Comparison of ENCODE assay signal across 8 cellular contexts in genomic region chr15:34588046-34588674, GRCh38. TPM values are rescaled to one million over a fixed set of nuclear protein-coding genes. Genes with fewer than 3 reads are reported as not detected.
A peak's percentile ranks its signal among the peaks of the same experiment; 100 is the strongest.
DNase-seq lines count a peak whose midpoint lies in the region; ATAC-seq, FAIRE-seq and TF ChIP-seq lines count a peak whose summit lies in the region.

No MANE protein-coding gene starts in this region.

- DNase-seq in RWPE1 (ENCODE audit: low spot score) = peak; percentile 67
- peak; percentile 83 for DNase-seq in activated naive CD4-positive, alpha-beta T cell treated with anti-CD3 and anti-CD28 coated beads for 36 hours
- DNase-seq in frontal cortex (ENCODE audit: low spot score in 2 of 2) = peak; percentile 50 to 55
- DNase-seq in ovary = peak; percentile 63 to 81 (median 69)

- intact Hi-C loops in activated naive CD4-positive, alpha-beta T cell treated with anti-CD3 and anti-CD28 coated beads for 36 hours (cut with micrococcal nuclease) = loop anchor here (1.0 to 2.0 kb wide), 7 partner anchors 221 to 526 kb away; partner anchors contain the start of genes KATNBL1, LPCAT4, NOP10 and NUTM1
- intact Hi-C loops in ovary (cut with DNase I) = loop anchor here in 1 of 4 donors (10.0 kb wide), 1 partner anchor 243 kb away; the partner anchor contains the start of genes NOP10 and NUTM1

- H3K9me3 ChIP-seq in BLaER1 (no peaks in the 10 kb centered on the region), ovary (no peaks in the 10 kb centered on the region)

- H3K9me3 Mint-ChIP-seq in activated naive CD4-positive, alpha-beta T cell treated with anti-CD3 and anti-CD28 coated beads for 36 hours = no peaks in the 10 kb centered on the region

- peak; percentile 51 for TF ChIP-seq POLR2A in ovary (IDR thresholded peaks at IDR 0.05)

- 0 out of 2 replicates have a peak overlapping the region, but pooled peaks have one; percentile 11 for H3K4me3 ChIP-seq in BLaER1
- H3K4me3 ChIP-seq in KMS-11 (IDR thresholded peaks at IDR 0.05; ENCODE audit: insufficient read depth, low read depth, low read length) = no peak overlapping the region
- peak overlapping the region; percentile 13 for H3K4me3 ChIP-seq in ovary

- no peaks in the 10 kb centered on the region; the same call in 1 of the 2 replicates for H3K79me2 ChIP-seq in KMS-11 (ENCODE audit: insufficient read depth, low read depth)

- POLR2A ChIA-PET in RWPE1 (lab: Yijun Ruan, JAX; ENCODE audit: low non-redundant PET) = no interaction called here

- no peaks in the 10 kb centered on the region for H3K36me3 Mint-ChIP-seq in activated naive CD4-positive, alpha-beta T cell treated with anti-CD3 and anti-CD28 coated beads for 36 hours (ENCODE audit: low read depth)

- H3K36me3 ChIP-seq in BLaER1 (no peaks in the 10 kb centered on the region), KMS-11 (ENCODE audit: insufficient read depth) (no peaks in the 10 kb centered on the region), ovary (no peaks in the 10 kb centered on the region)

- H3K27ac Mint-ChIP-seq in activated naive CD4-positive, alpha-beta T cell treated with anti-CD3 and anti-CD28 coated beads for 36 hours = peak overlapping the region; percentile 61

- CTCF ChIA-PET in RWPE1 (lab: Yijun Ruan, JAX) = interaction anchor here (0.6 to 0.9 kb wide), 3 partner anchors 22 to 341 kb away, joined by 3 to 4 read pairs (median 3); no protein-coding TSS in a partner anchor
- CTCF ChIA-PET in activated naive CD4-positive, alpha-beta T cell treated with anti-CD3 and anti-CD28 coated beads for 36 hours (lab: Charles Lee) = interaction anchor here (0.6 to 1.8 kb wide), 14 partner anchors 23 to 529 kb away, joined by 3 to 15 read pairs (median 4); partner anchors contain the start of genes NOP10 and NUTM1

- H4K20me1 ChIP-seq in BLaER1 (no peaks in the 10 kb centered on the region), KMS-11 (ENCODE audit: insufficient read depth) (no peaks in the 10 kb centered on the region)

- ATAC-seq in GM19023 (IDR thresholded peaks at IDR 0.05; ENCODE audit: unreplicated experiment) = peak; percentile 32
- ATAC-seq in HG03439 (IDR thresholded peaks at IDR 0.05; ENCODE audit: unreplicated experiment) = no peak

- peaks cover 13% of the 10 kb centered on the region for H3K4me1 Mint-ChIP-seq in activated naive CD4-positive, alpha-beta T cell treated with anti-CD3 and anti-CD28 coated beads for 36 hours (ENCODE audit: low read depth)

- H3K4me3 Mint-ChIP-seq in activated naive CD4-positive, alpha-beta T cell treated with anti-CD3 and anti-CD28 coated beads for 36 hours = peak overlapping the region; percentile 74

- peaks cover 16% of the 10 kb centered on the region for H3K4me1 ChIP-seq in BLaER1
- peaks cover 12% of the 10 kb centered on the region for H3K4me1 ChIP-seq in KMS-11 (ENCODE audit: low read depth, poor library complexity, severe bottlenecking)
- peaks cover 4% of the 10 kb centered on the region for H3K4me1 ChIP-seq in ovary (ENCODE audit: insufficient read depth)

- peak overlapping the region; percentile 54 for H2AFZ ChIP-seq in KMS-11 (ENCODE audit: low read depth)

- WGBS in ovary, 3 donors = 4% methylated on average over 10 of the region's 10 CpGs

- TF ChIP-seq EP300 in ovary (IDR thresholded peaks at IDR 0.05) = no peak

- H3K4me2 ChIP-seq in BLaER1 (peak overlapping the region; percentile 61), KMS-11 (peak overlapping the region; percentile 20)

- H3K27me3 Mint-ChIP-seq in activated naive CD4-positive, alpha-beta T cell treated with anti-CD3 and anti-CD28 coated beads for 36 hours (ENCODE audit: low read depth) = no peaks in the 10 kb centered on the region

- H3K27ac ChIP-seq in BLaER1 (no peak overlapping the region), KMS-11 (peak overlapping the region; percentile 24; the same call in 1 of the 2 replicates), RWPE1 (no peak overlapping the region), ovary (no peak overlapping the region)

- no peaks in the 10 kb centered on the region for H3K27me3 ChIP-seq in BLaER1
- H3K27me3 ChIP-seq in KMS-11 (ENCODE audit: insufficient read depth, low read depth) = no peaks in the 10 kb centered on the region
- no peaks in the 10 kb centered on the region for H3K27me3 ChIP-seq in ovary

- peak; percentile 28 for FAIRE-seq in frontal cortex (lab: Jason Lieb, UNC)

- H3K9ac ChIP-seq in BLaER1 = no peak overlapping the region
- H3K9ac ChIP-seq in KMS-11 = peak overlapping the region; percentile 8; the same call in 1 of the 2 replicates

- peak; percentile 72 for TF ChIP-seq CTCF in KMS-11 (conservative IDR thresholded peaks at IDR 0.05; ENCODE audit: low read depth, low read length)
- peak; percentile 91 for TF ChIP-seq CTCF in RWPE1 (conservative IDR thresholded peaks at IDR 0.05; ENCODE audit: low read depth)
- TF ChIP-seq CTCF in ovary (IDR thresholded peaks at IDR 0.05) = peak; percentile 32 to 80 (median 61)

RNA-seq across cellular contexts. Expression of gene GOLGA8B, which starts 4.7 kb away (rescaled TPM):
- total RNA-seq in activated naive CD4-positive, alpha-beta T cell treated with anti-CD3 and anti-CD28 coated beads for 36 hours = 10 to 100 TPM; 66.5 to 67.2 TPM
- 28.9 TPM for total RNA-seq in frontal cortex
- 100 to 1,000 TPM in 4 of 7 donors, 10 to 100 TPM in 3; 59.8 to 144 (median 109) TPM for total RNA-seq in ovary
- 10 to 100 TPM; 56.3 to 78.9 TPM for polyA plus RNA-seq in ovary
